ENCODE assay signal across 12 cellular contexts in the genomic region with DNA sequence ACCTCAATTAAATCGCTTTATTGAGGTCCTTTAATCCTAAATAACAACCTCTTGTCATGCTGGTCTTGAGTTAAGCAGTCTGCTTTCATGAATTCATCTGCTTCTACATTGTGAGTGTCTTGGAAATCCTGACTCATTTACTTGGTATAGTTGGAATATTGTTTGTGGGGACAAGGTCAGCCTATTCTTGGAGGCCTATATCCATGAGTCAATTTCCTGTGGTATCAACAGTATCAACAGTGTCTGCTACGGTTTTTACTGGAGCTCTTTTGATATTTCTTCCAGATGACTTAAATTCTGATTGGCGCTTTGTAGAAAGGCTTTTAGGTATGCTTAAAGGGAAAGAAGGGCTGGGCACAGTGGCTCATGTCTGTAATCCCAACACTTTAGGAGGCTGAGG.
DNase-seq lines count a peak whose midpoint lies in the region; ATAC-seq and TF ChIP-seq lines count a peak whose summit lies in the region.
"Had no signal": no experiment of that assay in that cellular context is flagged by ENCODE, and none has a peak within 500 bp of the region (broad histone marks: within the 10 kb centered on the region; RNA-seq: fewer than 3 reads in every experiment).

No MANE protein-coding gene starts in this region.

- peak overlapping the region; percentile 64 for H3K27ac ChIP-seq in SJSA1

- DNase-seq in stimulated activated naive CD8-positive, alpha-beta T cell treated with anti-CD3 and anti-CD28 coated beads, Interleukin-15, Interleukin-2, amounts not matched to agents 100 U/mL and 50 U/mL, for 24 hours, result no peak
- DNase-seq in SJSA1 (ENCODE audit: low read depth in 1 of 2, low spot score in 2 of 2) (peak; percentile 38 to 71), fibroblast of peridontal ligament (ENCODE audit: extremely low read depth) (peak; percentile 88), H7 (no peak), Right ventricle myocardium superior (no peak), NCI-H1694 (lab: John Stamatoyannopoulos, UW) (no peak), glutamatergic neuron (no peak)
- DNase-seq: activated gamma-delta T cell treated with Interleukin-2 at 50 U/mL for 16 hours; CD4-positive, CD25-positive, alpha-beta regulatory T cell; NCI-H446 treated with DMSO at 0.1 percent for 48 hours; T1000 had no signal

- peaks cover 45% of the 10 kb centered on the region for H3K4me1 Mint-ChIP-seq in stimulated activated naive CD8-positive, alpha-beta T cell treated with anti-CD3 and anti-CD28 coated beads, Interleukin-15, Interleukin-2, amounts not matched to agents 100 ng/mL and 50 ng/mL, for 24 hours (ENCODE audit: low read depth)
- H3K4me1 Mint-ChIP-seq in glutamatergic neuron (ENCODE audit: low read depth, unreplicated experiment), result peaks cover 2% of the 10 kb centered on the region

- H3K4me3 ChIP-seq in SJSA1 (no peak overlapping the region), H7 (ENCODE audit: insufficient read depth, low read depth, low read length) (no peak overlapping the region)

- no peaks in the 10 kb centered on the region for H3K9me3 ChIP-seq in SJSA1 (replicated peaks)

- no peak for TF ChIP-seq CTCF in glutamatergic neuron (IDR thresholded peaks at IDR 0.05; ENCODE audit: partially characterized antibody, unreplicated experiment)

- H3K27ac Mint-ChIP-seq in stimulated activated naive CD8-positive, alpha-beta T cell treated with anti-CD3 and anti-CD28 coated beads, Interleukin-15, Interleukin-2, amounts not matched to agents 100 ng/mL and 50 ng/mL, for 24 hours, result peak overlapping the region; percentile 41
- no peak overlapping the region for H3K27ac Mint-ChIP-seq in glutamatergic neuron (ENCODE audit: unreplicated experiment)

- H3K27me3 ChIP-seq in SJSA1 (replicated peaks), result no peaks in the 10 kb centered on the region
- H3K27me3 ChIP-seq in H7 (ENCODE audit: control insufficient read depth, insufficient read depth, low read length), result no peaks in the 10 kb centered on the region

- no peaks in the 10 kb centered on the region for H3K9me3 Mint-ChIP-seq in stimulated activated naive CD8-positive, alpha-beta T cell treated with anti-CD3 and anti-CD28 coated beads, Interleukin-15, Interleukin-2, amounts not matched to agents 100 ng/mL and 50 ng/mL, for 24 hours
- H3K9me3 Mint-ChIP-seq in glutamatergic neuron (ENCODE audit: unreplicated experiment), result no peaks in the 10 kb centered on the region

- ATAC-seq in stimulated activated naive CD8-positive, alpha-beta T cell treated with anti-CD3 and anti-CD28 coated beads, Interleukin-15, Interleukin-2, amounts not matched to agents 100 U/mL and 50 U/mL, for 24 hours, result no peak
- no peak for ATAC-seq in Right ventricle myocardium superior (ENCODE audit: poor library complexity)

- peaks cover 10% of the 10 kb centered on the region for H3K4me1 ChIP-seq in SJSA1 (replicated peaks)

- intact Hi-C loops in Right ventricle myocardium superior (cut with DNase I), result no loop called here

- no peaks in the 10 kb centered on the region for H3K27me3 Mint-ChIP-seq in stimulated activated naive CD8-positive, alpha-beta T cell treated with anti-CD3 and anti-CD28 coated beads, Interleukin-15, Interleukin-2, amounts not matched to agents 100 ng/mL and 50 ng/mL, for 24 hours
- H3K27me3 Mint-ChIP-seq in glutamatergic neuron (ENCODE audit: unreplicated experiment), result no peaks in the 10 kb centered on the region
- H3K27me3 Mint-ChIP-seq: CD4-positive, CD25-positive, alpha-beta regulatory T cell had no signal

- no peak overlapping the region for H3K4me3 Mint-ChIP-seq in stimulated activated naive CD8-positive, alpha-beta T cell treated with anti-CD3 and anti-CD28 coated beads, Interleukin-15, Interleukin-2, amounts not matched to agents 100 ng/mL and 50 ng/mL, for 24 hours
- no peak overlapping the region for H3K4me3 Mint-ChIP-seq in glutamatergic neuron (ENCODE audit: unreplicated experiment)
- H3K4me3 Mint-ChIP-seq: CD4-positive, CD25-positive, alpha-beta regulatory T cell had no signal

- H3K36me3 Mint-ChIP-seq in stimulated activated naive CD8-positive, alpha-beta T cell treated with anti-CD3 and anti-CD28 coated beads, Interleukin-15, Interleukin-2, amounts not matched to agents 100 ng/mL and 50 ng/mL, for 24 hours (ENCODE audit: low read depth), result peaks cover 7% of the 10 kb centered on the region
- H3K36me3 Mint-ChIP-seq in glutamatergic neuron (ENCODE audit: unreplicated experiment), result no peaks in the 10 kb centered on the region

- H3K36me3 ChIP-seq in SJSA1 (no peaks in the 10 kb centered on the region), H7 (replicated peaks; ENCODE audit: control insufficient read depth, insufficient read depth, low read length) (no peaks in the 10 kb centered on the region)

Comparison
In these comparisons a context has a peak if more than half of its experiments do, and no peak if none do; other contexts are left out.
1. DNase-seq: peak in SJSA1 (2 of 2) and fibroblast of peridontal ligament (single experiment); none in stimulated activated naive CD8-positive, alpha-beta T cell treated with anti-CD3 and anti-CD28 coated beads, Interleukin-15, Interleukin-2, amounts not matched to agents 100 U/mL and 50 U/mL, for 24 hours (single experiment), H7 (single experiment), Right ventricle myocardium superior (single experiment), NCI-H1694 (single experiment) and glutamatergic neuron (single experiment).